In genomic region chr3:152385761-152386160, GRCh38 we compare ENCODE assay signal across 10 cellular contexts.
A peak's percentile ranks its signal among the peaks of the same experiment; 100 is the strongest.
DNase-seq lines count a peak whose midpoint lies in the region; ATAC-seq, FAIRE-seq and TF ChIP-seq lines count a peak whose summit lies in the region.
"Had no signal": no experiment of that assay in that cellular context is flagged by ENCODE, and none has a peak within 500 bp of the region (broad histone marks: within the 10 kb centered on the region; RNA-seq: fewer than 3 reads in every experiment).

No MANE protein-coding gene starts in this region.

- no peak for DNase-seq in activated T-cell treated with anti-CD3 and anti-CD28 coated beads, Interleukin-2, amount 50 U/mL, for 24 hours
- no peak for DNase-seq in activated T-cell treated with anti-CD3 and anti-CD28 coated beads, Interleukin-2, amount 50 U/mL, for 4 hours
- DNase-seq in brain microvascular endothelial cell, result peak; percentile 57
- DNase-seq in HepG2 (ENCODE audit: low spot score), result peak; percentile 88
- no peak for DNase-seq in uterus
- DNase-seq in stimulated activated CD8-positive, alpha-beta memory T cell treated with anti-CD3 and anti-CD28 coated beads, Interleukin-4, amount 100 ng/mL, for 48 hours, result no peak
- DNase-seq in iPS-NIHi7 (ENCODE audit: extremely low spot score), result no peak
- DNase-seq in activated gamma-delta T cell treated with Interleukin-2 at 50 U/mL for 16 hours, result no peak
- DNase-seq: NCI-H526 treated with DMSO at 0.1 percent for 48 hours had no signal

- H3K27me3 ChIP-seq in brain microvascular endothelial cell (replicated peaks) (no peaks in the 10 kb centered on the region), HepG2 (ENCODE audit: control insufficient read depth in 1 of 2, insufficient read depth in 2 of 2, low read length in 2 of 2) (no peaks in the 10 kb centered on the region), uterus (no peaks in the 10 kb centered on the region)

- H3K9me3 ChIP-seq in HepG2 (ENCODE audit: low read length), result no peaks in the 10 kb centered on the region
- no peaks in the 10 kb centered on the region for H3K9me3 ChIP-seq in uterus

- no TSS peak for BruUV-seq in HepG2 (replicated peaks; lab: Mats Ljungman, UMichigan)

- in situ Hi-C loops in brain microvascular endothelial cell (cut with HindIII; ENCODE audit: low pct_ligation_motif_present, low sequenced_read_pairs) (no loop called here), HepG2 (cut with HindIII; ENCODE audit: extremely low pct_ligation_motif_present, low pct_unique_long_range_greater_than_20kb) (no loop called here)

- peak in 1 of 2 experiments; percentile 50; a peak in 1 of 4 replicates for TF ChIP-seq EP300 in HepG2 (IDR thresholded peaks at IDR 0.05; ENCODE audit: low read depth in 2 of 2, low read length in 2 of 2)
- no peak for TF ChIP-seq EP300 in HepG2 (CRISPR knock-in tag; IDR thresholded peaks at IDR 0.05; ENCODE audit: borderline replicate concordance)

- WGBS in HepG2 (ENCODE audit: low lambda C conversion rate), result 12% methylated on average over 1 of the region's 1 CpG

- peaks cover 53% of the 10 kb centered on the region for H3K79me2 ChIP-seq in HepG2 (ENCODE audit: insufficient read depth, low read length)

- no peak for TF ChIP-seq RAD21 in HepG2 (CRISPR knock-in tag; IDR thresholded peaks at IDR 0.05)

- no peaks in the 10 kb centered on the region for H4K20me1 ChIP-seq in HepG2 (ENCODE audit: insufficient read depth, low read length)

- CTCF ChIA-PET in HepG2 (lab: Yijun Ruan, JAX; ENCODE audit: low intra/inter-chr PET ratio, low total read pairs), result no interaction called here

- no peak overlapping the region for H3K4me3 Mint-ChIP-seq in activated T-cell treated with anti-CD3 and anti-CD28 coated beads, Interleukin-2, amount 50 U/mL, for 24 hours
- H3K4me3 Mint-ChIP-seq in activated T-cell treated with anti-CD3 and anti-CD28 coated beads, Interleukin-2, amount 50 U/mL, for 4 hours, result no peak overlapping the region

- TF ChIP-seq POLR2A in HepG2 (IDR thresholded peaks at IDR 0.05; ENCODE audit: insufficient read depth in 1 of 2, low read depth in 2 of 2, low read length in 2 of 2) (no peak), uterus (IDR thresholded peaks at IDR 0.05) (no peak)

- ATAC-seq in activated T-cell treated with anti-CD3 and anti-CD28 coated beads, Interleukin-2, amount 50 U/mL, for 4 hours, result no peak
- peak; percentile 94 for ATAC-seq in HepG2

- H3K9me3 Mint-ChIP-seq in activated T-cell treated with anti-CD3 and anti-CD28 coated beads, Interleukin-2, amount 50 U/mL, for 24 hours, result no peaks in the 10 kb centered on the region
- H3K9me3 Mint-ChIP-seq in activated T-cell treated with anti-CD3 and anti-CD28 coated beads, Interleukin-2, amount 50 U/mL, for 4 hours, result no peaks in the 10 kb centered on the region

- no peak overlapping the region for H2AFZ ChIP-seq in HepG2 (ENCODE audit: low read length)

- H3K9ac ChIP-seq in HepG2 (ENCODE audit: insufficient read depth, low read depth, low read length), result no peak overlapping the region

- H3K36me3 Mint-ChIP-seq in activated T-cell treated with anti-CD3 and anti-CD28 coated beads, Interleukin-2, amount 50 U/mL, for 24 hours (ENCODE audit: low read depth), result peaks cover 47% of the 10 kb centered on the region
- peaks cover 11% of the 10 kb centered on the region for H3K36me3 Mint-ChIP-seq in activated T-cell treated with anti-CD3 and anti-CD28 coated beads, Interleukin-2, amount 50 U/mL, for 4 hours (ENCODE audit: insufficient read depth)

- H3K27ac ChIP-seq in brain microvascular endothelial cell (peak overlapping the region; percentile 45), HepG2 (ENCODE audit: extremely low read length, insufficient read depth, low read length) (peak overlapping the region; percentile 59), uterus (peak overlapping the region; percentile 74 to 80)

- intact Hi-C loops in HepG2 (cut with micrococcal nuclease; ENCODE audit: unreplicated experiment), result no loop called here
- intact Hi-C loops in uterus (cut with DNase I; ENCODE audit: low total_unique reads), result no loop called here

- H3K4me1 ChIP-seq in HepG2 (ENCODE audit: insufficient read depth, low read length) (peaks cover 63% of the 10 kb centered on the region), uterus (peaks cover 2 to 26% of the 10 kb centered on the region in 2 donors)

- POLR2A ChIA-PET in HepG2 (lab: Yijun Ruan, JAX), result no interaction called here

- H3K4me3 ChIP-seq in brain microvascular endothelial cell (ENCODE audit: low read depth, low read length) (no peak overlapping the region), HepG2 (replicated peaks in 1 of 3; ENCODE audit: insufficient read depth in 1 of 3, low read depth in 2 of 3, low read length in 3 of 3) (no peak overlapping the region; a peak in 1 of 6 replicates), uterus (no peak overlapping the region)
- H3K4me3 ChIP-seq: skin epidermis had no signal

- H3K27me3 Mint-ChIP-seq in activated T-cell treated with anti-CD3 and anti-CD28 coated beads, Interleukin-2, amount 50 U/mL, for 24 hours, result no peaks in the 10 kb centered on the region
- no peaks in the 10 kb centered on the region for H3K27me3 Mint-ChIP-seq in activated T-cell treated with anti-CD3 and anti-CD28 coated beads, Interleukin-2, amount 50 U/mL, for 4 hours (ENCODE audit: low read depth)

- TF ChIP-seq CTCF in brain microvascular endothelial cell (IDR thresholded peaks at IDR 0.05; ENCODE audit: low read depth, low read length, missing control alignments), result no peak
- no peak for TF ChIP-seq CTCF in HepG2 (CRISPR knock-in tag; IDR thresholded peaks at IDR 0.05)
- no peak for TF ChIP-seq CTCF in uterus (IDR thresholded peaks at IDR 0.05)

- peaks cover 81% of the 10 kb centered on the region for H3K4me1 Mint-ChIP-seq in activated T-cell treated with anti-CD3 and anti-CD28 coated beads, Interleukin-2, amount 50 U/mL, for 24 hours (ENCODE audit: low read depth)
- peaks cover 77% of the 10 kb centered on the region for H3K4me1 Mint-ChIP-seq in activated T-cell treated with anti-CD3 and anti-CD28 coated beads, Interleukin-2, amount 50 U/mL, for 4 hours (ENCODE audit: low read depth)

- peak; percentile 30 for FAIRE-seq in HepG2 (lab: Jason Lieb, UNC)

- H3K36me3 ChIP-seq in brain microvascular endothelial cell (replicated peaks) (no peaks in the 10 kb centered on the region), HepG2 (replicated peaks in 1 of 2; ENCODE audit: control insufficient read depth in 1 of 2, insufficient read depth in 2 of 2, low read length in 2 of 2) (no peaks in the 10 kb centered on the region), uterus (no peaks in the 10 kb centered on the region)

- peak overlapping the region; percentile 25; the same call in 1 of the 2 replicates for H3K4me2 ChIP-seq in HepG2 (ENCODE audit: low read depth, low read length)

- peak overlapping the region; percentile 60 for H3K27ac Mint-ChIP-seq in activated T-cell treated with anti-CD3 and anti-CD28 coated beads, Interleukin-2, amount 50 U/mL, for 24 hours

TF ChIP-seq in HepG2, 621 proteins besides CTCF, POLR2A, EP300 and RAD21 (continues in another document):
- TF ChIP-seq HDAC2 (CRISPR knock-in tag; IDR thresholded peaks at IDR 0.05), result 0 out of 2 replicates have a peak, but pooled peaks have one; percentile 19
- TF ChIP-seq KDM6A (CRISPR knock-in tag; IDR thresholded peaks at IDR 0.05; ENCODE audit: low read depth), result no peak
- peak; percentile 41; the same call in 1 of the 2 replicates for TF ChIP-seq NCOR1 (IDR thresholded peaks at IDR 0.05; ENCODE audit: borderline replicate concordance, low read length)
- no peak for TF ChIP-seq ZMYM4 (CRISPR knock-in tag; IDR thresholded peaks at IDR 0.05)
- no peak for TF ChIP-seq ZNF350 (CRISPR knock-in tag; IDR thresholded peaks at IDR 0.05; ENCODE audit: borderline replicate concordance, low read depth)
- TF ChIP-seq RCOR2 (CRISPR knock-in tag; IDR thresholded peaks at IDR 0.05), result peak; percentile 69; the same call in 1 of the 2 replicates
- TF ChIP-seq, protein P1, sequence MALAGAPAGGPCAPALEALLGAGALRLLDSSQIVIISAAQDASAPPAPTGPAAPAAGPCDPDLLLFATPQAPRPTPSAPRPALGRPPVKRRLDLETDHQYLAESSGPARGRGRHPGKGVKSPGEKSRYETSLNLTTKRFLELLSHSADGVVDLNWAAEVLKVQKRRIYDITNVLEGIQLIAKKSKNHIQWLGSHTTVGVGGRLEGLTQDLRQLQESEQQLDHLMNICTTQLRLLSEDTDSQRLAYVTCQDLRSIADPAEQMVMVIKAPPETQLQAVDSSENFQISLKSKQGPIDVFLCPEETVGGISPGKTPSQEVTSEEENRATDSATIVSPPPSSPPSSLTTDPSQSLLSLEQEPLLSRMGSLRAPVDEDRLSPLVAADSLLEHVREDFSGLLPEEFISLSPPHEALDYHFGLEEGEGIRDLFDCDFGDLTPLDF (CRISPR knock-in tag; IDR thresholded peaks at IDR 0.05), result 0 out of 2 replicates have a peak, but pooled peaks have one; percentile 24
- TF ChIP-seq ZNF589 (CRISPR knock-in tag; conservative IDR thresholded peaks at IDR 0.05), result no peak
- 0 out of 2 replicates have a peak, but pooled peaks have one; percentile 43 for TF ChIP-seq PITX1 (CRISPR knock-in tag; IDR thresholded peaks at IDR 0.05)
- TF ChIP-seq ZNF3 (CRISPR knock-in tag; IDR thresholded peaks at IDR 0.05), result no peak
- TF ChIP-seq CHD4 (IDR thresholded peaks at IDR 0.05; ENCODE audit: borderline replicate concordance, low read length), result peak; percentile 19; the same call in 1 of the 2 replicates
- TF ChIP-seq BCL6 (CRISPR knock-in tag; IDR thresholded peaks at IDR 0.05), result 0 out of 2 replicates have a peak, but pooled peaks have one; percentile 30
- 0 out of 2 replicates have a peak, but pooled peaks have one; percentile 37 for TF ChIP-seq TCF7 (IDR thresholded peaks at IDR 0.05; ENCODE audit: low read depth)

Comparison
In these comparisons a context has a peak if more than half of its experiments do, and no peak if none do; other contexts are left out.
1. DNase-seq: peak in brain microvascular endothelial cell (single experiment) and HepG2 (single experiment); none in activated T-cell treated with anti-CD3 and anti-CD28 coated beads, Interleukin-2, amount 50 U/mL, for 24 hours (single experiment), activated T-cell treated with anti-CD3 and anti-CD28 coated beads, Interleukin-2, amount 50 U/mL, for 4 hours (single experiment), uterus (0 of 2), stimulated activated CD8-positive, alpha-beta memory T cell treated with anti-CD3 and anti-CD28 coated beads, Interleukin-4, amount 100 ng/mL, for 48 hours (single experiment), iPS-NIHi7 (single experiment) and activated gamma-delta T cell treated with Interleukin-2 at 50 U/mL for 16 hours (single experiment).
2. Peak in every context shown above with its lines, with median percentiles within 50 percentile points of each other: H3K27ac ChIP-seq.